1 cellular context compared by ENCODE assay signal in the genomic region with DNA sequence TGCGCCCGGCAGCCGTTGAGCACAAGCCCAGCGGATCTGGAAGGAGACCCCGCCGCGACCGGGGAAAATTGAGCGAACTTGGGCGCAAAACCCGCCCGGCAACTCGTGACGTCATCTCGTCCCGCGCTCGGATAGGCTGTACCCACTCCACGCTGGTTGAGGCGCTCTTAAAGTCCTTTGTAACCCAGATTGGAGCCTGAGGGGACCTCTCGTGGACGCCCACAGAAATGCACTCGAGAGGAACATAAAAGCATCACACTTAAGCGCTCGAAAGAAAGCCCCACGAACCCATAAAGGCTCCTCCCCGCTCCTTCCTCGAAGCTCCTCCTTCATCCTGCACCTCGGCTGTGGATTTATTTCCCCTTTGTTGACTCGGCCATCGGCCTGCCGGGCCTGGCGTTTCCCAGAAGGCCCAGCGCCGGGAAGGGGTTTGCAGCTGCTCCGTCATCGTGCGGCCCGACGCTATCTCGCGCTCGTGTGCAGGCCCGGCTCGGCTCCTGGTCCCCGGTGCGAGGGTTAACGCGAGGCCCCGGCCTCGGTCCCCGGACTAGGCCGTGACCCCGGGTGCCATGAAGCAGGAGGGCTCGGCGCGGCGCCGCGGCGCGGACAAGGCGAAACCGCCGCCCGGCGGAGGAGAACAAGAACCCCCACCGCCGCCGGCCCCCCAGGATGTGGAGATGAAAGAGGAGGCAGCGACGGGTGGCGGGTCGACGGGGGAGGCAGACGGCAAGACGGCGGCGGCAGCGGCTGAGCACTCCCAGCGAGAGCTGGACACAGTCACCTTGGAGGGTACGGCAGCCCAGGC.
A peak's percentile ranks its signal among the peaks of the same experiment; 100 is the strongest.
TF ChIP-seq lines count a peak whose summit lies in the region.

A gene (plus strand): TSS at position 406 of the 805 bp plus-strand sequence. CDS start 164 bp downstream, at position 570.

TF ChIP-seq in GM12878, 131 proteins besides CTCF, POLR2A, EP300 and RAD21 (continued from another document and continues in another):
- TF ChIP-seq, protein P1, sequence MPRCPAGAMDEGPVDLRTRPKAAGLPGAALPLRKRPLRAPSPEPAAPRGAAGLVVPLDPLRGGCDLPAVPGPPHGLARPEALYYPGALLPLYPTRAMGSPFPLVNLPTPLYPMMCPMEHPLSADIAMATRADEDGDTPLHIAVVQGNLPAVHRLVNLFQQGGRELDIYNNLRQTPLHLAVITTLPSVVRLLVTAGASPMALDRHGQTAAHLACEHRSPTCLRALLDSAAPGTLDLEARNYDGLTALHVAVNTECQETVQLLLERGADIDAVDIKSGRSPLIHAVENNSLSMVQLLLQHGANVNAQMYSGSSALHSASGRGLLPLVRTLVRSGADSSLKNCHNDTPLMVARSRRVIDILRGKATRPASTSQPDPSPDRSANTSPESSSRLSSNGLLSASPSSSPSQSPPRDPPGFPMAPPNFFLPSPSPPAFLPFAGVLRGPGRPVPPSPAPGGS (IDR thresholded peaks at IDR 0.05; ENCODE audit: borderline replicate concordance, insufficient read depth, low read depth, low read length, poor library complexity, severe bottlenecking) = no peak
- TF ChIP-seq NBN (IDR thresholded peaks at IDR 0.05) (peak; percentile 100), MTA3 (IDR thresholded peaks at IDR 0.05; ENCODE audit: borderline replicate concordance, low read length) (no peak), MYB (IDR thresholded peaks at IDR 0.05; ENCODE audit: borderline replicate concordance, low read depth, low read length) (no peak), TCF12 (IDR thresholded peaks at IDR 0.05; ENCODE audit: low read depth, low read length) (peak; percentile 87), STAT1 (conservative IDR thresholded peaks at IDR 0.05) (peak; percentile 68; the same call in 1 of the 2 replicates), SIN3A (IDR thresholded peaks at IDR 0.05; ENCODE audit: low read depth, low read length) (peak; percentile 85), STAT3 (IDR thresholded peaks at IDR 0.05; ENCODE audit: low read depth, low read length) (no peak), ZNF24 (IDR thresholded peaks at IDR 0.05) (0 out of 2 replicates have a peak, but pooled peaks have one; percentile 42), FOS (IDR thresholded peaks at IDR 0.05; ENCODE audit: borderline replicate concordance, extremely low read depth, insufficient read length) (no peak), GATAD2B (conservative IDR thresholded peaks at IDR 0.05; ENCODE audit: low read depth) (peak; percentile 98), FOXK2 (IDR thresholded peaks at IDR 0.05) (peak; percentile 83), SRF (IDR thresholded peaks at IDR 0.05; ENCODE audit: low read depth in 2 of 2, low read length in 2 of 2) (peak; percentile 96 to 100), POU2F2 (IDR thresholded peaks at IDR 0.05; ENCODE audit: borderline replicate concordance, low read depth, low read length) (peak; percentile 73; the same call in 2 of the 3 replicates), SUZ12 (IDR thresholded peaks at IDR 0.05; ENCODE audit: unreplicated experiment) (no peak), CBX3 (IDR thresholded peaks at IDR 0.05; ENCODE audit: borderline replicate concordance, low read depth) (no peak), CREM (IDR thresholded peaks at IDR 0.05; ENCODE audit: low read depth) (peak; percentile 97), ETV6 (conservative IDR thresholded peaks at IDR 0.05 in 1 of 2, IDR thresholded peaks at IDR 0.05 in 1 of 2; ENCODE audit: borderline replicate concordance in 1 of 2, low read depth in 1 of 2) (0 out of 4 replicates have a peak, but pooled peaks of 1 of the 2 experiments have one; percentile 46), BMI1 (IDR thresholded peaks at IDR 0.05; ENCODE audit: borderline replicate concordance) (no peak), NR2C2 (IDR thresholded peaks at IDR 0.05; ENCODE audit: borderline replicate concordance, control insufficient read depth, insufficient read length, low read depth) (peak; percentile 99), ASH2L (IDR thresholded peaks at IDR 0.05; ENCODE audit: borderline replicate concordance, low read depth) (peak; percentile 89; the same call in 1 of the 2 replicates), ZNF274 (IDR thresholded peaks at IDR 0.05; ENCODE audit: insufficient read depth, insufficient read length) (no peak), ZNF384 (IDR thresholded peaks at IDR 0.05; ENCODE audit: borderline replicate concordance, low read depth, low read length) (no peak), TAF1 (IDR thresholded peaks at IDR 0.05; ENCODE audit: borderline replicate concordance, low read depth, low read length) (peak; percentile 94), CHD4 (IDR thresholded peaks at IDR 0.05) (no peak), RBBP5 (conservative IDR thresholded peaks at IDR 0.05) (peak; percentile 81), PML (IDR thresholded peaks at IDR 0.05; ENCODE audit: low read length) (peak; percentile 82; the same call in 1 of the 2 replicates), ZNF217 (IDR thresholded peaks at IDR 0.05) (no peak), LARP7 (IDR thresholded peaks at IDR 0.05) (peak; percentile 99), SREBF2 (IDR thresholded peaks at IDR 0.05; ENCODE audit: low read length) (no peak), ZBED1 (IDR thresholded peaks at IDR 0.05; ENCODE audit: borderline replicate concordance) (no peak), SMAD5 (IDR thresholded peaks at IDR 0.05; ENCODE audit: low read depth) (peak; percentile 56; the same call in 1 of the 2 replicates), SREBF1 (IDR thresholded peaks at IDR 0.05; ENCODE audit: low read length) (no peak), RUNX3 (IDR thresholded peaks at IDR 0.05; ENCODE audit: low read length) (peak; percentile 45), TBL1XR1 (IDR thresholded peaks at IDR 0.05; ENCODE audit: low read depth, low read length) (no peak; the same call in none of the 2 replicates)
- TF ChIP-seq, protein P2, sequence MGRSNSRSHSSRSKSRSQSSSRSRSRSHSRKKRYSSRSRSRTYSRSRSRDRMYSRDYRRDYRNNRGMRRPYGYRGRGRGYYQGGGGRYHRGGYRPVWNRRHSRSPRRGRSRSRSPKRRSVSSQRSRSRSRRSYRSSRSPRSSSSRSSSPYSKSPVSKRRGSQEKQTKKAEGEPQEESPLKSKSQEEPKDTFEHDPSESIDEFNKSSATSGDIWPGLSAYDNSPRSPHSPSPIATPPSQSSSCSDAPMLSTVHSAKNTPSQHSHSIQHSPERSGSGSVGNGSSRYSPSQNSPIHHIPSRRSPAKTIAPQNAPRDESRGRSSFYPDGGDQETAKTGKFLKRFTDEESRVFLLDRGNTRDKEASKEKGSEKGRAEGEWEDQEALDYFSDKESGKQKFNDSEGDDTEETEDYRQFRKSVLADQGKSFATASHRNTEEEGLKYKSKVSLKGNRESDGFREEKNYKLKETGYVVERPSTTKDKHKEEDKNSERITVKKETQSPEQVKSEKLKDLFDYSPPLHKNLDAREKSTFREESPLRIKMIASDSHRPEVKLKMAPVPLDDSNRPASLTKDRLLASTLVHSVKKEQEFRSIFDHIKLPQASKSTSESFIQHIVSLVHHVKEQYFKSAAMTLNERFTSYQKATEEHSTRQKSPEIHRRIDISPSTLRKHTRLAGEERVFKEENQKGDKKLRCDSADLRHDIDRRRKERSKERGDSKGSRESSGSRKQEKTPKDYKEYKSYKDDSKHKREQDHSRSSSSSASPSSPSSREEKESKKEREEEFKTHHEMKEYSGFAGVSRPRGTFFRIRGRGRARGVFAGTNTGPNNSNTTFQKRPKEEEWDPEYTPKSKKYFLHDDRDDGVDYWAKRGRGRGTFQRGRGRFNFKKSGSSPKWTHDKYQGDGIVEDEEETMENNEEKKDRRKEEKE (IDR thresholded peaks at IDR 0.05) = no peak
- TF ChIP-seq, protein P3, sequence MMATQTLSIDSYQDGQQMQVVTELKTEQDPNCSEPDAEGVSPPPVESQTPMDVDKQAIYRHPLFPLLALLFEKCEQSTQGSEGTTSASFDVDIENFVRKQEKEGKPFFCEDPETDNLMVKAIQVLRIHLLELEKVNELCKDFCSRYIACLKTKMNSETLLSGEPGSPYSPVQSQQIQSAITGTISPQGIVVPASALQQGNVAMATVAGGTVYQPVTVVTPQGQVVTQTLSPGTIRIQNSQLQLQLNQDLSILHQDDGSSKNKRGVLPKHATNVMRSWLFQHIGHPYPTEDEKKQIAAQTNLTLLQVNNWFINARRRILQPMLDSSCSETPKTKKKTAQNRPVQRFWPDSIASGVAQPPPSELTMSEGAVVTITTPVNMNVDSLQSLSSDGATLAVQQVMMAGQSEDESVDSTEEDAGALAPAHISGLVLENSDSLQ (IDR thresholded peaks at IDR 0.05) = no peak; the same call in 1 of the 2 replicates
- TF ChIP-seq, protein P4, sequence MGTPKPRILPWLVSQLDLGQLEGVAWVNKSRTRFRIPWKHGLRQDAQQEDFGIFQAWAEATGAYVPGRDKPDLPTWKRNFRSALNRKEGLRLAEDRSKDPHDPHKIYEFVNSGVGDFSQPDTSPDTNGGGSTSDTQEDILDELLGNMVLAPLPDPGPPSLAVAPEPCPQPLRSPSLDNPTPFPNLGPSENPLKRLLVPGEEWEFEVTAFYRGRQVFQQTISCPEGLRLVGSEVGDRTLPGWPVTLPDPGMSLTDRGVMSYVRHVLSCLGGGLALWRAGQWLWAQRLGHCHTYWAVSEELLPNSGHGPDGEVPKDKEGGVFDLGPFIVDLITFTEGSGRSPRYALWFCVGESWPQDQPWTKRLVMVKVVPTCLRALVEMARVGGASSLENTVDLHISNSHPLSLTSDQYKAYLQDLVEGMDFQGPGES (IDR thresholded peaks at IDR 0.05) = peak; percentile 40
- TF ChIP-seq, protein P5, sequence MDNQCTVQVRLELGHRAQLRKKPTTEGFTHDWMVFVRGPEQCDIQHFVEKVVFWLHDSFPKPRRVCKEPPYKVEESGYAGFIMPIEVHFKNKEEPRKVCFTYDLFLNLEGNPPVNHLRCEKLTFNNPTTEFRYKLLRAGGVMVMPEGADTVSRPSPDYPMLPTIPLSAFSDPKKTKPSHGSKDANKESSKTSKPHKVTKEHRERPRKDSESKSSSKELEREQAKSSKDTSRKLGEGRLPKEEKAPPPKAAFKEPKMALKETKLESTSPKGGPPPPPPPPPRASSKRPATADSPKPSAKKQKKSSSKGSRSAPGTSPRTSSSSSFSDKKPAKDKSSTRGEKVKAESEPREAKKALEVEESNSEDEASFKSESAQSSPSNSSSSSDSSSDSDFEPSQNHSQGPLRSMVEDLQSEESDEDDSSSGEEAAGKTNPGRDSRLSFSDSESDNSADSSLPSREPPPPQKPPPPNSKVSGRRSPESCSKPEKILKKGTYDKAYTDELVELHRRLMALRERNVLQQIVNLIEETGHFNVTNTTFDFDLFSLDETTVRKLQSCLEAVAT (IDR thresholded peaks at IDR 0.05) = peak; percentile 100
- TF ChIP-seq, protein P6, sequence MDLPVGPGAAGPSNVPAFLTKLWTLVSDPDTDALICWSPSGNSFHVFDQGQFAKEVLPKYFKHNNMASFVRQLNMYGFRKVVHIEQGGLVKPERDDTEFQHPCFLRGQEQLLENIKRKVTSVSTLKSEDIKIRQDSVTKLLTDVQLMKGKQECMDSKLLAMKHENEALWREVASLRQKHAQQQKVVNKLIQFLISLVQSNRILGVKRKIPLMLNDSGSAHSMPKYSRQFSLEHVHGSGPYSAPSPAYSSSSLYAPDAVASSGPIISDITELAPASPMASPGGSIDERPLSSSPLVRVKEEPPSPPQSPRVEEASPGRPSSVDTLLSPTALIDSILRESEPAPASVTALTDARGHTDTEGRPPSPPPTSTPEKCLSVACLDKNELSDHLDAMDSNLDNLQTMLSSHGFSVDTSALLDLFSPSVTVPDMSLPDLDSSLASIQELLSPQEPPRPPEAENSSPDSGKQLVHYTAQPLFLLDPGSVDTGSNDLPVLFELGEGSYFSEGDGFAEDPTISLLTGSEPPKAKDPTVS (IDR thresholded peaks at IDR 0.05; ENCODE audit: low read depth, low read length) = peak; percentile 61; the same call in 1 of the 2 replicates
- TF ChIP-seq, protein P7, sequence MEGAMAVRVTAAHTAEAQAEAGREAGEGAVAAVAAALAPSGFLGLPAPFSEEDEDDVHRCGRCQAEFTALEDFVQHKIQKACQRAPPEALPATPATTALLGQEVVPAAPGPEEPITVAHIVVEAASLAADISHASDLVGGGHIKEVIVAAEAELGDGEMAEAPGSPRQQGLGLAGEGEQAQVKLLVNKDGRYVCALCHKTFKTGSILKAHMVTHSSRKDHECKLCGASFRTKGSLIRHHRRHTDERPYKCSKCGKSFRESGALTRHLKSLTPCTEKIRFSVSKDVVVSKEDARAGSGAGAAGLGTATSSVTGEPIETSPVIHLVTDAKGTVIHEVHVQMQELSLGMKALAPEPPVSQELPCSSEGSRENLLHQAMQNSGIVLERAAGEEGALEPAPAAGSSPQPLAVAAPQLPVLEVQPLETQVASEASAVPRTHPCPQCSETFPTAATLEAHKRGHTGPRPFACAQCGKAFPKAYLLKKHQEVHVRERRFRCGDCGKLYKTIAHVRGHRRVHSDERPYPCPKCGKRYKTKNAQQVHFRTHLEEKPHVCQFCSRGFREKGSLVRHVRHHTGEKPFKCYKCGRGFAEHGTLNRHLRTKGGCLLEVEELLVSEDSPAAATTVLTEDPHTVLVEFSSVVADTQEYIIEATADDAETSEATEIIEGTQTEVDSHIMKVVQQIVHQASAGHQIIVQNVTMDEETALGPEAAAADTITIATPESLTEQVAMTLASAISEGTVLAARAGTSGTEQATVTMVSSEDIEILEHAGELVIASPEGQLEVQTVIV (IDR thresholded peaks at IDR 0.05; ENCODE audit: borderline replicate concordance, partially characterized antibody) = peak; percentile 80
- TF ChIP-seq, protein P8, sequence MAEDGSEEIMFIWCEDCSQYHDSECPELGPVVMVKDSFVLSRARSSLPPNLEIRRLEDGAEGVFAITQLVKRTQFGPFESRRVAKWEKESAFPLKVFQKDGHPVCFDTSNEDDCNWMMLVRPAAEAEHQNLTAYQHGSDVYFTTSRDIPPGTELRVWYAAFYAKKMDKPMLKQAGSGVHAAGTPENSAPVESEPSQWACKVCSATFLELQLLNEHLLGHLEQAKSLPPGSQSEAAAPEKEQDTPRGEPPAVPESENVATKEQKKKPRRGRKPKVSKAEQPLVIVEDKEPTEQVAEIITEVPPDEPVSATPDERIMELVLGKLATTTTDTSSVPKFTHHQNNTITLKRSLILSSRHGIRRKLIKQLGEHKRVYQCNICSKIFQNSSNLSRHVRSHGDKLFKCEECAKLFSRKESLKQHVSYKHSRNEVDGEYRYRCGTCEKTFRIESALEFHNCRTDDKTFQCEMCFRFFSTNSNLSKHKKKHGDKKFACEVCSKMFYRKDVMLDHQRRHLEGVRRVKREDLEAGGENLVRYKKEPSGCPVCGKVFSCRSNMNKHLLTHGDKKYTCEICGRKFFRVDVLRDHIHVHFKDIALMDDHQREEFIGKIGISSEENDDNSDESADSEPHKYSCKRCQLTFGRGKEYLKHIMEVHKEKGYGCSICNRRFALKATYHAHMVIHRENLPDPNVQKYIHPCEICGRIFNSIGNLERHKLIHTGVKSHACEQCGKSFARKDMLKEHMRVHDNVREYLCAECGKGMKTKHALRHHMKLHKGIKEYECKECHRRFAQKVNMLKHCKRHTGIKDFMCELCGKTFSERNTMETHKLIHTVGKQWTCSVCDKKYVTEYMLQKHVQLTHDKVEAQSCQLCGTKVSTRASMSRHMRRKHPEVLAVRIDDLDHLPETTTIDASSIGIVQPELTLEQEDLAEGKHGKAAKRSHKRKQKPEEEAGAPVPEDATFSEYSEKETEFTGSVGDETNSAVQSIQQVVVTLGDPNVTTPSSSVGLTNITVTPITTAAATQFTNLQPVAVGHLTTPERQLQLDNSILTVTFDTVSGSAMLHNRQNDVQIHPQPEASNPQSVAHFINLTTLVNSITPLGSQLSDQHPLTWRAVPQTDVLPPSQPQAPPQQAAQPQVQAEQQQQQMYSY (CRISPR knock-in tag; IDR thresholded peaks at IDR 0.05) = no peak
